9 cellular contexts compared by ENCODE assay signal in genomic region chrX:38220936-38221386, GRCh38. TPM values are rescaled to one million over a fixed set of nuclear protein-coding genes. Genes with fewer than 3 reads are reported as not detected.
DNase-seq lines count a peak whose midpoint lies in the region; ATAC-seq, FAIRE-seq and TF ChIP-seq lines count a peak whose summit lies in the region.
"Had no signal": no experiment of that assay in that cellular context is flagged by ENCODE, and none has a peak within 500 bp of the region (broad histone marks: within the 10 kb centered on the region; RNA-seq: fewer than 3 reads in every experiment).

No MANE protein-coding gene starts in this region.

- H3K27ac ChIP-seq in HUES48 (ENCODE audit: low read depth, low read length) (no peak overlapping the region), astrocyte (ENCODE audit: low read depth, low read length) (no peak overlapping the region), skin epidermis (peak overlapping the region in 3 of 21 experiments; percentile 14 to 63 (median 39))

- H3K9ac ChIP-seq in HUES48 (ENCODE audit: low read depth, low read length) (peak overlapping the region; percentile 15; the same call in 1 of the 2 replicates), astrocyte (ENCODE audit: low read length) (peak overlapping the region; percentile 83)

- TF ChIP-seq CTCF in astrocyte (IDR thresholded peaks at IDR 0.05; ENCODE audit: insufficient read depth, low read depth, low read length) = no peak

- no peaks in the 10 kb centered on the region for H4K20me1 ChIP-seq in astrocyte (ENCODE audit: insufficient read depth, low read length)

- H3K9me3 Mint-ChIP-seq in astrocyte (ENCODE audit: unreplicated experiment) = no peaks in the 10 kb centered on the region
- H3K9me3 Mint-ChIP-seq: natural killer cell treated with Interleukin-12 subunit alpha and Interleukin-12 subunit beta and Interleukin-15 and Interleukin-18, amount 100 ng/mL, for 72 hours had no signal

- peak overlapping the region; percentile 79 for H2AFZ ChIP-seq in astrocyte (ENCODE audit: low read depth, low read length)

- ATAC-seq in GM21717 (IDR thresholded peaks at IDR 0.05; ENCODE audit: unreplicated experiment) = no peak
- ATAC-seq: natural killer cell treated with Interleukin-12 subunit alpha and Interleukin-12 subunit beta and Interleukin-15 and Interleukin-18, amount 100 ng/mL, for 72 hours had no signal

- no peaks in the 10 kb centered on the region for H3K27me3 Mint-ChIP-seq in astrocyte (ENCODE audit: low read depth, unreplicated experiment)

- H3K27me3 ChIP-seq in HUES48 (ENCODE audit: control insufficient read depth, insufficient read depth, low read length) (peaks cover 58% of the 10 kb centered on the region), astrocyte (ENCODE audit: insufficient read depth, low read length) (no peaks in the 10 kb centered on the region)

- H3K36me3 ChIP-seq in HUES48 (ENCODE audit: control insufficient read depth, insufficient read depth, low read length) = no peaks in the 10 kb centered on the region
- H3K36me3 ChIP-seq in astrocyte (ENCODE audit: insufficient read depth, low read length) = no peaks in the 10 kb centered on the region

- DNase-seq in astrocyte (ENCODE audit: low read depth) (peak; percentile 29), C1 segment of cervical spinal cord (lab: John Stamatoyannopoulos, UW) (no peak), amygdala (lab: John Stamatoyannopoulos, UW) (no peak)
- DNase-seq: NCI-H1092 treated with DMSO at 0.1 percent for 48 hours had no signal

- H3K4me3 ChIP-seq in HUES48 (ENCODE audit: low read depth, low read length) (peak overlapping the region; percentile 64), astrocyte (ENCODE audit: insufficient read depth, low read depth, low read length) (peak overlapping the region; percentile 79), iPS-11a (ENCODE audit: low read depth, low read length) (peak overlapping the region; percentile 43), skin epidermis (peak overlapping the region; percentile 31 to 48 (median 42))

- peaks cover 12% of the 10 kb centered on the region for H3K4me1 ChIP-seq in HUES48 (ENCODE audit: control insufficient read depth, insufficient read depth, low read length)
- H3K4me1 ChIP-seq in astrocyte (ENCODE audit: insufficient read depth, low read length) = peaks cover 6% of the 10 kb centered on the region

- no peaks in the 10 kb centered on the region for H3K36me3 Mint-ChIP-seq in astrocyte (ENCODE audit: low read depth, unreplicated experiment)
- H3K36me3 Mint-ChIP-seq: natural killer cell treated with Interleukin-12 subunit alpha and Interleukin-12 subunit beta and Interleukin-15 and Interleukin-18, amount 100 ng/mL, for 72 hours had no signal

- H3K79me2 ChIP-seq in astrocyte (ENCODE audit: insufficient read depth, low read length) = peaks cover 41% of the 10 kb centered on the region

- peak overlapping the region; percentile 88 for H3K4me2 ChIP-seq in astrocyte (ENCODE audit: low read length)

- no peak for FAIRE-seq in astrocyte (lab: Jason Lieb, UNC)

- peak overlapping the region; percentile 86 for H3K4me3 Mint-ChIP-seq in astrocyte (ENCODE audit: unreplicated experiment)
- H3K4me3 Mint-ChIP-seq: natural killer cell treated with Interleukin-12 subunit alpha and Interleukin-12 subunit beta and Interleukin-15 and Interleukin-18, amount 100 ng/mL, for 72 hours had no signal

- no peaks in the 10 kb centered on the region for H3K9me3 ChIP-seq in HUES48 (ENCODE audit: control insufficient read depth, insufficient read depth, low read length)
- no peaks in the 10 kb centered on the region for H3K9me3 ChIP-seq in astrocyte (ENCODE audit: insufficient read depth, low read depth, low read length)

- H3K27ac Mint-ChIP-seq in astrocyte (ENCODE audit: unreplicated experiment) = no peak overlapping the region
- H3K27ac Mint-ChIP-seq: natural killer cell treated with Interleukin-12 subunit alpha and Interleukin-12 subunit beta and Interleukin-15 and Interleukin-18, amount 100 ng/mL, for 72 hours had no signal

- peaks cover 15% of the 10 kb centered on the region for H3K4me1 Mint-ChIP-seq in astrocyte (ENCODE audit: low read depth, unreplicated experiment)

RNA-seq across cellular contexts. Expression of gene SRPX, which starts 0.3 kb away (rescaled TPM):
- total RNA-seq in astrocyte = 60.1 and 67.7 TPM in 2 replicates
- total RNA-seq: natural killer cell treated with Interleukin-12 subunit alpha and Interleukin-12 subunit beta and Interleukin-15 and Interleukin-18, amount 100 ng/mL, for 72 hours had no signal
